ENCODE assay signal across 21 cellular contexts in the genomic region with DNA sequence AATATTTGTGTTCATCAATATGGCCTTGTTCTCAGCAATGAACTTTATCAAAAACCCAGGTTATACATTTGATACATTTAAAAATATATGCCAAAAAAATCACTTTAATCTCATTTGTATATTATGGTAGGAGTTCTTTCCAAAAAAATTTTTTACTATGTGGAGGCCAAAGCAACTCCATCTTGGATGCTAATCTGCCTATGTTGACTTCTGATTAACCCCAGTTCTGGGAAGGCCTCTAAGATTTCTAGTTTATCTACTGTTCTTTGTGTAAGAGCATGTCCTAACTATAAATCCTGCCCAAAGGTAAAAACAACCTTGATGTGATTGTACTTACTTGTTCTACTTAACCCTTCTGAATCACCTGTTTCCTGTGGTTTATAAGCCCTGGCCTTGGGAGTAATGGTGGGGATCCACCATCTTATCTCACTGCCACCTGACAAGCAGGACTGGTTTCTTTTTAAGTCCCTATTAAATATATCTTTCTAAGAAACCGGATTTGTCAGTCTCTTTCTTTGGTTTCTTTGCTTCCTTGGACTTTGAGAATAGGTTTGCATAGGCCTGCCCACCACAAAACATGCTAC. TPM values are rescaled to one million over a fixed set of nuclear protein-coding genes. Genes with fewer than 3 reads are reported as not detected.
DNase-seq lines count a peak whose midpoint lies in the region; ATAC-seq, FAIRE-seq and TF ChIP-seq lines count a peak whose summit lies in the region.
"Had no signal": no experiment of that assay in that cellular context is flagged by ENCODE, and none has a peak within 500 bp of the region (broad histone marks: within the 10 kb centered on the region; RNA-seq: fewer than 3 reads in every experiment).

No MANE protein-coding gene starts in this region.

- intact Hi-C loops in mammary epithelial cell (cut with micrococcal nuclease): no loop called here
- intact Hi-C loops in MCF 10A (cut with micrococcal nuclease): no loop called here
- intact Hi-C loops in body of pancreas (cut with DNase I): no loop called here

- TF ChIP-seq CTCF in mammary epithelial cell (conservative IDR thresholded peaks at IDR 0.05 in 1 of 2, IDR thresholded peaks at IDR 0.05 in 1 of 2; ENCODE audit: extremely low read depth in 1 of 2, insufficient read depth in 1 of 2, low read depth in 1 of 2, low read length in 2 of 2) (no peak), MCF 10A (IDR thresholded peaks at IDR 0.05; ENCODE audit: unreplicated experiment) (no peak), bronchial epithelial cell (IDR thresholded peaks at IDR 0.05; ENCODE audit: insufficient read depth, low read length, severe bottlenecking) (no peak), body of pancreas (IDR thresholded peaks at IDR 0.05) (no peak)

- H3K36me3 Mint-ChIP-seq in MCF 10A (ENCODE audit: insufficient read depth, unreplicated experiment): peaks cover 5% of the 10 kb centered on the region
- peaks cover 6% of the 10 kb centered on the region for H3K36me3 Mint-ChIP-seq in stimulated activated effector memory CD8-positive, alpha-beta T cell treated with anti-CD3 and anti-CD28 coated beads, Interleukin-12 subunit alpha, Interleukin-12 subunit beta, amount 100 ng/mL, for 72 hours

- H3K4me3 ChIP-seq in mammary epithelial cell (replicated peaks in 1 of 3; ENCODE audit: insufficient read depth in 1 of 3, low read depth in 2 of 3, low read length in 3 of 3) (no peak overlapping the region), bronchial epithelial cell (ENCODE audit: low read depth, low read length) (no peak overlapping the region), body of pancreas (no peak overlapping the region)
- H3K4me3 ChIP-seq: lower lobe of right lung, Peyer's patch, SJSA1 had no signal

- no peak overlapping the region for H3K4me3 Mint-ChIP-seq in MCF 10A (ENCODE audit: unreplicated experiment)
- no peak overlapping the region for H3K4me3 Mint-ChIP-seq in stimulated activated effector memory CD8-positive, alpha-beta T cell treated with anti-CD3 and anti-CD28 coated beads, Interleukin-12 subunit alpha, Interleukin-12 subunit beta, amount 100 ng/mL, for 72 hours
- H3K4me3 Mint-ChIP-seq: T-helper 1 cell treated with Interleukin-12 subunit alpha and Interleukin-12 subunit beta and Interleukin-4 antibody, amounts not matched to agents 30 μg/mL and 1 μg/mL, for 36 hours had no signal

- H4K20me1 ChIP-seq in mammary epithelial cell (ENCODE audit: insufficient read depth, low read length): no peaks in the 10 kb centered on the region

- H3K79me2 ChIP-seq in mammary epithelial cell (ENCODE audit: insufficient read depth, low read length): peaks cover 33% of the 10 kb centered on the region

- TF ChIP-seq POLR2A in body of pancreas (IDR thresholded peaks at IDR 0.05): no peak

- in situ Hi-C loops in mammary epithelial cell (cut with MboI; ENCODE audit: low sequenced_read_pairs in 2 of 2): no loop called here

- no peaks in the 10 kb centered on the region for H3K4me1 ChIP-seq in mammary epithelial cell (ENCODE audit: insufficient read depth, low read length)
- H3K4me1 ChIP-seq in body of pancreas: no peaks in the 10 kb centered on the region
- H3K4me1 ChIP-seq: lower lobe of right lung, Peyer's patch had no signal

- BruUV-seq in mammary epithelial cell (replicated peaks; lab: Mats Ljungman, UMichigan): no TSS peak
- no TSS peak for BruUV-seq in MCF 10A (replicated peaks; lab: Mats Ljungman, UMichigan)

- DNase-seq in mammary epithelial cell: peak; percentile 79
- no peak for DNase-seq in MCF 10A (ENCODE audit: unreplicated experiment)
- DNase-seq in OCI-M1 (lab: John Stamatoyannopoulos, UW): peak; percentile 27
- peak; percentile 87 for DNase-seq in bronchial epithelial cell (ENCODE audit: low read depth)
- DNase-seq in stimulated activated effector memory CD8-positive, alpha-beta T cell treated with anti-CD3 and anti-CD28 coated beads, Interleukin-12 subunit alpha, Interleukin-12 subunit beta, amount 100 ng/mL, for 72 hours (ENCODE audit: low spot score in 2 of 2): no peak
- no peak for DNase-seq in body of pancreas
- DNase-seq: activated T-cell treated with anti-CD3 and anti-CD28 coated beads, Interleukin-2, amount 50 U/mL, for 48 hours; HCEC 1CT; islet precursor cell; Karpas-422; lower lobe of right lung; NCI-H1092 treated with DMSO at 0.1 percent for 48 hours; NCI-H2081; NCI-H446; Peyer's patch had no signal

- H3K9me3 ChIP-seq in mammary epithelial cell (replicated peaks; ENCODE audit: insufficient read depth, low read length) (no peaks in the 10 kb centered on the region), body of pancreas (no peaks in the 10 kb centered on the region)
- H3K9me3 ChIP-seq: lower lobe of right lung, Peyer's patch, SJSA1 had no signal

- CTCF ChIA-PET in mammary epithelial cell (lab: Charles Lee; ENCODE audit: low non-redundant PET): no interaction called here
- CTCF ChIA-PET in MCF 10A (lab: Yijun Ruan, JAX): no interaction called here

- POLR2A ChIA-PET in MCF 10A (lab: Yijun Ruan, JAX): no interaction called here

- no peak overlapping the region for H3K27ac Mint-ChIP-seq in MCF 10A (ENCODE audit: low read depth, unreplicated experiment)
- no peak overlapping the region for H3K27ac Mint-ChIP-seq in stimulated activated effector memory CD8-positive, alpha-beta T cell treated with anti-CD3 and anti-CD28 coated beads, Interleukin-12 subunit alpha, Interleukin-12 subunit beta, amount 100 ng/mL, for 72 hours
- H3K27ac Mint-ChIP-seq: activated naive CD4-positive, alpha-beta T cell treated with anti-CD3 and anti-CD28 coated beads, Interleukin-2, amount 50 U/mL, for 72 hours; T-helper 1 cell treated with Interleukin-12 subunit alpha and Interleukin-12 subunit beta and Interleukin-4 antibody, amounts not matched to agents 30 μg/mL and 1 μg/mL, for 36 hours had no signal

- dilution Hi-C loops in mammary epithelial cell (cut with HindIII; ENCODE audit: low sequenced_read_pairs): no loop called here

- no peak overlapping the region for H3K9ac ChIP-seq in mammary epithelial cell (ENCODE audit: insufficient read depth, low read length)

- 60% methylated on average over 1 of the region's 1 CpG for WGBS in mammary epithelial cell (ENCODE audit: low coverage, missing lambda C conversion rate)
- 23 to 53% methylated on average over 1 of the region's 1 CpG for WGBS in body of pancreas, 2 donors

- no peaks in the 10 kb centered on the region for H3K4me1 Mint-ChIP-seq in MCF 10A (ENCODE audit: insufficient read depth, unreplicated experiment)
- peaks cover 38% of the 10 kb centered on the region for H3K4me1 Mint-ChIP-seq in stimulated activated effector memory CD8-positive, alpha-beta T cell treated with anti-CD3 and anti-CD28 coated beads, Interleukin-12 subunit alpha, Interleukin-12 subunit beta, amount 100 ng/mL, for 72 hours

- H3K27me3 ChIP-seq in mammary epithelial cell (ENCODE audit: insufficient read depth, low read length) (no peaks in the 10 kb centered on the region), bronchial epithelial cell (ENCODE audit: control insufficient read depth, insufficient read depth, low read length) (no peaks in the 10 kb centered on the region), body of pancreas (no peaks in the 10 kb centered on the region)
- H3K27me3 ChIP-seq: Peyer's patch, SJSA1 had no signal

- H3K36me3 ChIP-seq in mammary epithelial cell (ENCODE audit: insufficient read depth, low read length): no peaks in the 10 kb centered on the region
- no peaks in the 10 kb centered on the region for H3K36me3 ChIP-seq in bronchial epithelial cell (ENCODE audit: control insufficient read depth, insufficient read depth, low read length)
- H3K36me3 ChIP-seq in body of pancreas (replicated peaks in 1 of 2; ENCODE audit: insufficient read depth in 1 of 2, low read depth in 2 of 2): no peaks in the 10 kb centered on the region
- H3K36me3 ChIP-seq: lower lobe of right lung, Peyer's patch had no signal

- no peak overlapping the region for H3K4me2 ChIP-seq in mammary epithelial cell (ENCODE audit: insufficient read depth, low read depth, low read length)

- H3K9me3 Mint-ChIP-seq in MCF 10A (ENCODE audit: unreplicated experiment): no peaks in the 10 kb centered on the region
- H3K9me3 Mint-ChIP-seq in stimulated activated effector memory CD8-positive, alpha-beta T cell treated with anti-CD3 and anti-CD28 coated beads, Interleukin-12 subunit alpha, Interleukin-12 subunit beta, amount 100 ng/mL, for 72 hours: peaks cover 3% of the 10 kb centered on the region
- H3K9me3 Mint-ChIP-seq: activated naive CD4-positive, alpha-beta T cell treated with anti-CD3 and anti-CD28 coated beads, Interleukin-2, amount 50 U/mL, for 72 hours had no signal

- FAIRE-seq in bronchial epithelial cell (lab: Jason Lieb, UNC): no peak
- FAIRE-seq: frontal cortex had no signal

- no peak overlapping the region for H2AFZ ChIP-seq in mammary epithelial cell (ENCODE audit: low read depth, low read length)

- H3K27ac ChIP-seq in mammary epithelial cell (ENCODE audit: insufficient read depth, low read depth, low read length) (no peak overlapping the region), body of pancreas (no peak overlapping the region)
- H3K27ac ChIP-seq: lower lobe of right lung, Peyer's patch, SJSA1 had no signal

- ATAC-seq in stimulated activated effector memory CD8-positive, alpha-beta T cell treated with anti-CD3 and anti-CD28 coated beads, Interleukin-12 subunit alpha, Interleukin-12 subunit beta, amount 100 ng/mL, for 72 hours: peak; percentile 53
- no peak for ATAC-seq in GM19467 (IDR thresholded peaks at IDR 0.05; ENCODE audit: unreplicated experiment)
- ATAC-seq in body of pancreas: no peak
- ATAC-seq in GM21723 (IDR thresholded peaks at IDR 0.05; ENCODE audit: unreplicated experiment): no peak
- ATAC-seq: lower lobe of right lung had no signal

- no peaks in the 10 kb centered on the region for H3K27me3 Mint-ChIP-seq in MCF 10A (ENCODE audit: insufficient read depth, unreplicated experiment)

RNA-seq across cellular contexts. Expression of a gene that starts 46.7 kb away (rescaled TPM):
- total RNA-seq in mammary epithelial cell: 10 to 100 TPM; 15.5 to 23.5 TPM
- polyA plus RNA-seq in mammary epithelial cell: 5.2 TPM
- 7.3 TPM for polyA minus RNA-seq in mammary epithelial cell
- total RNA-seq in MCF 10A (2022): 14.6 and 20.6 TPM in 2 replicates
- 19.7 and 20.8 TPM in 2 replicates for total RNA-seq in bronchial epithelial cell
- 10 to 100 TPM in 1 of 2 donors, 1 to 10 TPM in 1; 9.9 to 15.2 TPM for total RNA-seq in body of pancreas

Comparison
In these comparisons a context has a peak if more than half of its experiments do, and no peak if none do; other contexts are left out.
1. DNase-seq: peak in mammary epithelial cell (single experiment), OCI-M1 (single experiment) and bronchial epithelial cell (single experiment); none in MCF 10A (single experiment), stimulated activated effector memory CD8-positive, alpha-beta T cell treated with anti-CD3 and anti-CD28 coated beads, Interleukin-12 subunit alpha, Interleukin-12 subunit beta, amount 100 ng/mL, for 72 hours (0 of 2) and body of pancreas (0 of 4).